Comparison of ENCODE assay signal across 31 cellular contexts in genomic region chr1:5678759-5679158, GRCh38.
"Had no signal": no experiment of that assay in that cellular context is flagged by ENCODE, and none has a peak within 500 bp of the region (broad histone marks: within the 10 kb centered on the region; RNA-seq: fewer than 3 reads in every experiment).

No MANE protein-coding gene starts in this region.

- H3K4me3 Mint-ChIP-seq: T-cell had no signal

- H3K36me3 ChIP-seq: SJCRH30 had no signal

- H3K27ac Mint-ChIP-seq: T-cell had no signal

- H3K4me1 ChIP-seq: SJCRH30 had no signal

- H3K4me2 ChIP-seq: PC-9 had no signal

- H3K4me3 ChIP-seq: PC-9, SJCRH30, SK-N-MC had no signal

- FAIRE-seq: RCC 7860 had no signal

- DNase-seq: Kasumi-1, MM.1S, MV-4-11, NCI-H1092, NCI-H1105, NCI-H1417 treated with DMSO at 0.1 percent for 48 hours, NCI-H1436 treated with DMSO at 0.1 percent for 48 hours, NCI-H1694 treated with DMSO at 0.1 percent for 48 hours, NCI-H187 treated with DMSO at 0.1 percent for 48 hours, NCI-H2029, NCI-H2081, NCI-H2171 treated with DMSO at 0.1 percent for 48 hours, NCI-H2227 treated with DMSO at 0.1 percent for 48 hours, NCI-H345, NCI-H446, NCI-H510A treated with DMSO at 0.1 percent for 48 hours, NCI-H524 treated with DMSO at 0.1 percent for 48 hours, NCI-H69, NCI-H748 treated with DMSO at 0.1 percent for 48 hours, NCI-H82, PC-9, SHP77, SIG-M5, SJCRH30, T-cell had no signal

- H3K27ac ChIP-seq: PC-9, RWPE1, SJCRH30, SK-N-MC had no signal

- ATAC-seq: Panc1, Right ventricle myocardium inferior, SK-N-SH treated with all-trans-retinoic acid at 6 μM for 48 hours, T-cell had no signal

- H2AFZ ChIP-seq: PC-9 had no signal
